Comparison of ENCODE assay signal across 8 cellular contexts in the genomic region with DNA sequence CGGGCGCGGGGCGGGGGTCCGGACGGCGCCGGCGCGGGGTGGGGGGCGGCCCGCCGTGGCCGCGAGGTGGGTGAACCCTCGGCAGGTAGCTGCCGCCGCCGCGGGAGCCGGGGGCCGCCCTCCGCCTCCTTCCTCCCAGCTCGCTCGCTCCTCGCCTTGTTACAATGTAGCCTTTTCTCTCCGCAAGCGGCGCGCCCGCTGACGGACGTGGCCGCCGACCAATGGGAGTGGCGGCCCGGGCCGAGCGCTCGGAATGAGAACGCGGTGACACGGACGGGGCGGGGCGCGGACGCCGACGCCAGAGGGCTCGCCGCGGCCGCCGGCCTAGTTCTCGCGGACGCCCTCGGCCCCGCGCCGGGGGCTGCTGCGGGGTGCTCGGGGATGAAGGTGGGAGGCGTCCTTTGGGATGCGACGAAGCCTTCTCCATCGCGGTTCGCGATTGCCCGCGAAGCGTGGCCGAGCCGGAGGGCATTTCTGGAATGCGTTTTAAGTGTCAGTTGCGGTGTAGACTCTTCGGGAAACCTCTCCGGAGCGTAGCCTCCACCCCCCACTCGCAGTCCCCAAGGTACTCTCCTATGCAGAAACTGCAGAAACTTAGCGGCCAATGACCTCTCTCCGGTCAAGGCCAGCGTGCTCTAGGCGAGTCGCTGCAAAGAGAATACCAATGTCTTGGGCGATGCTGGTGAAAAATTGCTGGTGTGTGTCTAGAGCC. TPM values are rescaled to one million over a fixed set of nuclear protein-coding genes. Genes with fewer than 3 reads are reported as not detected.
A peak's percentile ranks its signal among the peaks of the same experiment; 100 is the strongest.
DNase-seq lines count a peak whose midpoint lies in the region; ATAC-seq and TF ChIP-seq lines count a peak whose summit lies in the region.

No MANE protein-coding gene starts in this region.

- H3K9me3 ChIP-seq in right atrium auricular region (no peaks in the 10 kb centered on the region), prostate gland (no peaks in the 10 kb centered on the region)

- TF ChIP-seq CTCF in right atrium auricular region (IDR thresholded peaks at IDR 0.05), result peak in 1 of 2 donors; percentile 33
- TF ChIP-seq CTCF in prostate gland (IDR thresholded peaks at IDR 0.05), result peak in 2 of 4 experiments; percentile 39 to 41

- H3K4me3 ChIP-seq in right atrium auricular region (peak overlapping the region; percentile 57 to 77), prostate gland (peak overlapping the region; percentile 61 to 70)

- H3K4me1 ChIP-seq in right atrium auricular region, result peaks cover 0 to 26% of the 10 kb centered on the region in 2 donors
- H3K4me1 ChIP-seq in prostate gland (replicated peaks), result no peaks in the 10 kb centered on the region

- no peaks in the 10 kb centered on the region for H3K27me3 ChIP-seq in right atrium auricular region
- no peaks in the 10 kb centered on the region for H3K27me3 ChIP-seq in prostate gland (replicated peaks; ENCODE audit: insufficient read depth)

- DNase-seq in NCI-H187 treated with DMSO at 0.1 percent for 48 hours (lab: John Stamatoyannopoulos, UW) (peak; percentile 60), T-helper 2 cell (peak; percentile 85 to 97 (median 89)), anterior cingulate cortex (lab: John Stamatoyannopoulos, UW) (peak; percentile 53 to 95 (median 90)), right atrium auricular region (ENCODE audit: low spot score) (peak; percentile 96), prostate gland (ENCODE audit: low spot score) (peak; percentile 95), ureter (ENCODE audit: low spot score) (peak; percentile 96)

- no peaks in the 10 kb centered on the region for H3K36me3 ChIP-seq in right atrium auricular region
- H3K36me3 ChIP-seq in prostate gland, result no peaks in the 10 kb centered on the region

- ATAC-seq in GM18505 (IDR thresholded peaks at IDR 0.05; ENCODE audit: unreplicated experiment) (peak; percentile 99), HG02970 (IDR thresholded peaks at IDR 0.05; ENCODE audit: low FRiP score, unreplicated experiment) (peak; percentile 99)

- under 1% methylated on average over 76 of the region's 88 CpGs for WGBS in prostate gland

- peak overlapping the region; percentile 95 to 97 for H3K27ac ChIP-seq in right atrium auricular region
- H3K27ac ChIP-seq in prostate gland, result peak overlapping the region; percentile 94 to 97

- peak; percentile 77 for TF ChIP-seq POLR2A in GM18505 (IDR thresholded peaks at IDR 0.05; ENCODE audit: borderline replicate concordance, extremely low read depth, insufficient read depth, insufficient read length)
- peak; percentile 94 for TF ChIP-seq POLR2A in prostate gland (IDR thresholded peaks at IDR 0.05)

- intact Hi-C loops in prostate gland (cut with DNase I), result loop anchor here (2.0 kb wide), 2 partner anchors 34 to 64 kb away; no protein-coding TSS in a partner anchor

RNA-seq across cellular contexts. Expression of a gene that starts 0.7 kb away (rescaled TPM):
- total RNA-seq in right atrium auricular region, result 10 to 100 TPM; 13.5 to 27.6 TPM
- total RNA-seq in prostate gland, result 10 to 100 TPM; 13.1 to 15.3 TPM
- total RNA-seq in ureter, result 35.3 TPM

Comparison
In these comparisons a context has a peak if more than half of its experiments do, and no peak if none do; other contexts are left out.
1. Peak in every context shown above with its lines: DNase-seq, ATAC-seq, H3K4me3 ChIP-seq and H3K27ac ChIP-seq.